In the genomic region with DNA sequence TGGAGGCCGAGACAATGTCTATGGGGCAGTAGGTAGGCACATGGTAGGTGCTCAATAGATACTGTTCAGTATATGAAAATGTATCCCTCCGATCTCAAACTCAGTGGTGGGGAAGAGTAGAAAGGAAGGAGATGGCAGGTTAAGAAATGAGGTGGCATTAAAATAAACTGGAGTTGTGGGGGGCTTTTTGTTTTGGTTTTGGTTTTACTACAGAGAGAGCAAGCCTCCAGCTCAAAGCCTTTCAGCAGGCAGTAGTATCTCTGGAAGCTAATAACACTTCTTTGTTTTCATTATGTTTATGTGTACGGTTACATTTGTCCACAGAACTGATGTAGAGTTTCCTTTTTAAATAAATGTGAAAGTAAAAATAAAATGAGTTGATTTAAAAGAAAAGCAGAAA, we compare ENCODE assay signal across 23 cellular contexts. TPM values are rescaled to one million over a fixed set of nuclear protein-coding genes. Genes with fewer than 3 reads are reported as not detected.
DNase-seq lines count a peak whose midpoint lies in the region; ATAC-seq and TF ChIP-seq lines count a peak whose summit lies in the region.
"Had no signal": no experiment of that assay in that cellular context is flagged by ENCODE, and none has a peak within 500 bp of the region (broad histone marks: within the 10 kb centered on the region; RNA-seq: fewer than 3 reads in every experiment).

No MANE protein-coding gene starts in this region.

- H3K27ac Mint-ChIP-seq in activated naive CD8-positive, alpha-beta T cell treated with anti-CD3 and anti-CD28 coated beads, Interleukin-2, amount 10 ng/mL, durations not matched to agents 7 days and 5 days = peak overlapping the region; percentile 67
- no peak overlapping the region for H3K27ac Mint-ChIP-seq in CD4-positive, alpha-beta T cell
- H3K27ac Mint-ChIP-seq: activated T-helper 1 cell treated with anti-CD3 and anti-CD28 coated beads, Interleukin-12 subunit alpha, Interleukin-12 subunit beta, Interleukin-2, Interleukin-4 antibody, amounts not matched to agents 30 ng/mL and 10 ng/mL and 1 ng/mL, durations not matched to agents 14 hours and 24 hours and 36 hours; mesothelial cell of epicardium; neural progenitor cell; stimulated activated naive B cell treated with anti-CD40 and anti-IgM and Interleukin-4, amounts not matched to agents 10 μg/mL and 1 μg/mL and 100 μg/mL, for 72 hours had no signal

- no peaks in the 10 kb centered on the region for H3K27me3 ChIP-seq in A673 (replicated peaks; ENCODE audit: insufficient read depth, low read depth, low read length, poor library complexity)
- H3K27me3 ChIP-seq in gastroesophageal sphincter = no peaks in the 10 kb centered on the region
- H3K27me3 ChIP-seq in CD4-positive, alpha-beta T cell (ENCODE audit: control insufficient read depth, insufficient read depth, low read length) = no peaks in the 10 kb centered on the region
- H3K27me3 ChIP-seq in stomach = no peaks in the 10 kb centered on the region
- H3K27me3 ChIP-seq: neural progenitor cell, Peyer's patch, SJCRH30, tibial artery had no signal

- TF ChIP-seq POLR2A in gastroesophageal sphincter (IDR thresholded peaks at IDR 0.05) = no peak
- no peak for TF ChIP-seq POLR2A in stomach (IDR thresholded peaks at IDR 0.05)

- H3K27ac ChIP-seq in A673 (ENCODE audit: low read depth, low read length, poor library complexity, severe bottlenecking) (peak overlapping the region; percentile 8), gastroesophageal sphincter (no peak overlapping the region), stomach (no peak overlapping the region)
- no peak overlapping the region for H3K27ac ChIP-seq in CD4-positive, alpha-beta T cell (ENCODE audit: low read depth, low read length)
- H3K27ac ChIP-seq: C4-2B, neural progenitor cell, Peyer's patch, SJCRH30, tibial artery had no signal

- POLR2A ChIA-PET in A673 (lab: Charles Lee; ENCODE audit: low non-redundant PET) = no interaction called here
- POLR2A ChIA-PET in activated naive CD8-positive, alpha-beta T cell treated with anti-CD3 and anti-CD28 coated beads, Interleukin-2, amount 10 ng/mL, durations not matched to agents 7 days and 5 days (lab: Charles Lee) = no interaction called here
- POLR2A ChIA-PET in CD4-positive, alpha-beta T cell (lab: Charles Lee) = interaction anchor here (3.5 kb wide), 1 partner anchor 9 kb away, joined by 14 read pairs; the partner anchor contains the start of genes FAM114A2 and MFAP3

- intact Hi-C loops in A673 (cut with micrococcal nuclease; ENCODE audit: unreplicated experiment) (no loop called here), stomach (cut with DNase I; ENCODE audit: low total_unique reads) (no loop called here)
- intact Hi-C loops in CD4-positive, alpha-beta T cell (cut with DNase I, micrococcal nuclease) = no loop called here

- H3K36me3 ChIP-seq in A673 (ENCODE audit: insufficient read depth, low read length, poor library complexity, severe bottlenecking) = no peaks in the 10 kb centered on the region
- H3K36me3 ChIP-seq in gastroesophageal sphincter = peaks cover 0 to 31% of the 10 kb centered on the region in 2 donors
- H3K36me3 ChIP-seq in stomach = peaks cover 0 to 34% (median 29%) of the 10 kb centered on the region in 4 donors
- H3K36me3 ChIP-seq: neural progenitor cell had no signal

- H3K9me3 ChIP-seq in A673 (ENCODE audit: low read depth, low read length, poor library complexity, severe bottlenecking) = no peaks in the 10 kb centered on the region
- H3K9me3 ChIP-seq in gastroesophageal sphincter = no peaks in the 10 kb centered on the region
- H3K9me3 ChIP-seq in CD4-positive, alpha-beta T cell (ENCODE audit: control insufficient read depth, low read length) = no peaks in the 10 kb centered on the region
- no peaks in the 10 kb centered on the region for H3K9me3 ChIP-seq in stomach
- H3K9me3 ChIP-seq: Peyer's patch, SJCRH30, tibial artery had no signal

- DNase-seq in A673 (ENCODE audit: low spot score) (no peak), stomach (no peak)
- DNase-seq in activated naive CD8-positive, alpha-beta T cell treated with anti-CD3 and anti-CD28 coated beads, Interleukin-2, amount 10 ng/mL, durations not matched to agents 7 days and 5 days = no peak
- no peak for DNase-seq in CD4-positive, alpha-beta T cell
- DNase-seq: activated CD4-positive, alpha-beta T cell treated with anti-CD3 and anti-CD28 coated beads, Interleukin-2, amount 50 U/mL, for 1 hour; DMS53; left cardiac atrium; NCI-H1092; NCI-H2081 treated with DMSO at 0.1 percent for 48 hours; NK-92 treated with Interleukin-12 subunit alpha and Interleukin-12 subunit beta, amount 100 ng/mL, for 24 hours; Peyer's patch; SJCRH30; stimulated activated naive B cell treated with anti-CD40 and anti-IgM and Interleukin-4, amounts not matched to agents 10 μg/mL and 1 μg/mL and 100 μg/mL, for 72 hours; tibial artery had no signal

- no TSS peak for BruUV-seq in A673 (replicated peaks; lab: Mats Ljungman, UMichigan)

- no peaks in the 10 kb centered on the region for H3K9me3 Mint-ChIP-seq in activated naive CD8-positive, alpha-beta T cell treated with anti-CD3 and anti-CD28 coated beads, Interleukin-2, amount 10 ng/mL, durations not matched to agents 7 days and 5 days
- H3K9me3 Mint-ChIP-seq in CD4-positive, alpha-beta T cell = no peaks in the 10 kb centered on the region
- H3K9me3 Mint-ChIP-seq: activated T-helper 1 cell treated with anti-CD3 and anti-CD28 coated beads, Interleukin-12 subunit alpha, Interleukin-12 subunit beta, Interleukin-2, Interleukin-4 antibody, amounts not matched to agents 30 ng/mL and 10 ng/mL and 1 ng/mL, durations not matched to agents 14 hours and 24 hours and 36 hours; brain; mesothelial cell of epicardium; neural progenitor cell; stimulated activated naive B cell treated with anti-CD40 and anti-IgM and Interleukin-4, amounts not matched to agents 10 μg/mL and 1 μg/mL and 100 μg/mL, for 72 hours had no signal

- no peak overlapping the region for H3K4me3 ChIP-seq in A673 (ENCODE audit: low read depth, low read length, poor library complexity, severe bottlenecking)
- no peak overlapping the region for H3K4me3 ChIP-seq in gastroesophageal sphincter
- no peak overlapping the region for H3K4me3 ChIP-seq in stomach
- H3K4me3 ChIP-seq: neural progenitor cell, Peyer's patch, SJCRH30, tibial artery had no signal

- H3K4me1 ChIP-seq in A673 (ENCODE audit: insufficient read depth, low read length, poor library complexity, severe bottlenecking) (peaks cover 34% of the 10 kb centered on the region), gastroesophageal sphincter (peaks cover 0 to 47% (median 3%) of the 10 kb centered on the region in 3 donors), stomach (peaks cover 8 to 42% (median 18%) of the 10 kb centered on the region in 4 donors)
- H3K4me1 ChIP-seq: neural progenitor cell, SJCRH30 had no signal

- H3K36me3 Mint-ChIP-seq in activated naive CD8-positive, alpha-beta T cell treated with anti-CD3 and anti-CD28 coated beads, Interleukin-2, amount 10 ng/mL, durations not matched to agents 7 days and 5 days = peaks cover 24% of the 10 kb centered on the region
- peaks cover 70% of the 10 kb centered on the region for H3K36me3 Mint-ChIP-seq in CD4-positive, alpha-beta T cell (ENCODE audit: low read depth)

- no peak for TF ChIP-seq CTCF in A673 (conservative IDR thresholded peaks at IDR 0.05; ENCODE audit: low read depth, low read length)
- TF ChIP-seq CTCF in gastroesophageal sphincter (IDR thresholded peaks at IDR 0.05) = no peak
- TF ChIP-seq CTCF in CD4-positive, alpha-beta T cell (IDR thresholded peaks at IDR 0.05) = no peak
- TF ChIP-seq CTCF in stomach (IDR thresholded peaks at IDR 0.05) = no peak

- ATAC-seq in GM18511 (IDR thresholded peaks at IDR 0.05; ENCODE audit: unreplicated experiment) (peak; percentile 51), HG02885 (IDR thresholded peaks at IDR 0.05; ENCODE audit: poor library complexity, unreplicated experiment) (peak; percentile 69), gastroesophageal sphincter (no peak)
- ATAC-seq in activated naive CD8-positive, alpha-beta T cell treated with anti-CD3 and anti-CD28 coated beads, Interleukin-2, amount 10 ng/mL, durations not matched to agents 7 days and 5 days (ENCODE audit: low read depth) = peak; percentile 14
- no peak for ATAC-seq in CD4-positive, alpha-beta T cell (ENCODE audit: poor library complexity)
- no peak for ATAC-seq in activated CD4-positive, CD25-positive, alpha-beta regulatory T cell treated with anti-CD3 and anti-CD28 coated beads, Interleukin-2, amount 50 U/mL, for 24 hours
- ATAC-seq: left cardiac atrium; stimulated activated naive B cell treated with anti-CD40 and anti-IgM and Interleukin-4, amounts not matched to agents 10 μg/mL and 1 μg/mL and 100 μg/mL, for 72 hours had no signal

- peak overlapping the region; percentile 22 for H3K4me3 Mint-ChIP-seq in activated naive CD8-positive, alpha-beta T cell treated with anti-CD3 and anti-CD28 coated beads, Interleukin-2, amount 10 ng/mL, durations not matched to agents 7 days and 5 days
- H3K4me3 Mint-ChIP-seq in CD4-positive, alpha-beta T cell = no peak overlapping the region
- H3K4me3 Mint-ChIP-seq: activated T-helper 1 cell treated with anti-CD3 and anti-CD28 coated beads, Interleukin-12 subunit alpha, Interleukin-12 subunit beta, Interleukin-2, Interleukin-4 antibody, amounts not matched to agents 30 ng/mL and 10 ng/mL and 1 ng/mL, durations not matched to agents 14 hours and 24 hours and 36 hours; brain; mesothelial cell of epicardium; neural progenitor cell; stimulated activated naive B cell treated with anti-CD40 and anti-IgM and Interleukin-4, amounts not matched to agents 10 μg/mL and 1 μg/mL and 100 μg/mL, for 72 hours had no signal

- H3K27me3 Mint-ChIP-seq in activated naive CD8-positive, alpha-beta T cell treated with anti-CD3 and anti-CD28 coated beads, Interleukin-2, amount 10 ng/mL, durations not matched to agents 7 days and 5 days = no peaks in the 10 kb centered on the region
- no peaks in the 10 kb centered on the region for H3K27me3 Mint-ChIP-seq in CD4-positive, alpha-beta T cell
- H3K27me3 Mint-ChIP-seq: brain; stimulated activated naive B cell treated with anti-CD40 and anti-IgM and Interleukin-4, amounts not matched to agents 10 μg/mL and 1 μg/mL and 100 μg/mL, for 72 hours had no signal

- TF ChIP-seq EP300 in gastroesophageal sphincter (IDR thresholded peaks at IDR 0.05) (no peak), stomach (IDR thresholded peaks at IDR 0.05) (no peak)

- CTCF ChIA-PET in A673 (lab: Charles Lee) = no interaction called here
- CTCF ChIA-PET in CD4-positive, alpha-beta T cell (lab: Charles Lee) = interaction anchor here (1.9 kb wide), 1 partner anchor 25 kb away, joined by 5 read pairs; no protein-coding TSS in a partner anchor

- 87 to 92% methylated on average over 3 of the region's 3 CpGs for WGBS in gastroesophageal sphincter (ENCODE audit: low coverage in 1 of 2), 2 donors
- 80 to 87% (median 86%) methylated on average over 3 of the region's 3 CpGs for WGBS in stomach, 5 donors

- H3K4me1 Mint-ChIP-seq in activated naive CD8-positive, alpha-beta T cell treated with anti-CD3 and anti-CD28 coated beads, Interleukin-2, amount 10 ng/mL, durations not matched to agents 7 days and 5 days = peaks cover 25% of the 10 kb centered on the region
- peaks cover 75% of the 10 kb centered on the region for H3K4me1 Mint-ChIP-seq in CD4-positive, alpha-beta T cell (ENCODE audit: low read depth)
- H3K4me1 Mint-ChIP-seq: mesothelial cell of epicardium, neural progenitor cell had no signal

RNA-seq across cellular contexts. Expression of gene MFAP3, which starts 8.6 kb away (rescaled TPM):
- total RNA-seq in A673 (2021) (21.4 and 25.8 TPM in 2 replicates), gastroesophageal sphincter (10 to 100 TPM; 25.7 to 36.9 (median 27.0) TPM), stomach (10 to 100 TPM in 3 of 5 donors, under 1 TPM in 2; 0.29 to 70.7 (median 22.7) TPM)
- total RNA-seq in activated naive CD8-positive, alpha-beta T cell treated with anti-CD3 and anti-CD28 coated beads, Interleukin-2, amount 10 ng/mL, durations not matched to agents 7 days and 5 days = 10 to 100 TPM; 26.0 to 26.1 TPM
- total RNA-seq in CD4-positive, alpha-beta T cell = 10 to 100 TPM; 14.9 to 17.7 TPM
- polyA plus RNA-seq in stomach = 1 to 10 TPM; 1.4 to 6.9 (median 4.2) TPM

RNA-seq across cellular contexts. Expression of gene FAM114A2, which starts 8.6 kb away (rescaled TPM):
- total RNA-seq in A673 (2021) (19.3 and 23.5 TPM in 2 replicates), gastroesophageal sphincter (10 to 100 TPM; 16.2 to 17.9 (median 17.6) TPM), stomach (10 to 100 TPM in 3 of 5 donors, 1 to 10 TPM in 2; 4.9 to 25.9 (median 21.7) TPM)
- 10 to 100 TPM; 25.8 to 28.6 TPM for total RNA-seq in activated naive CD8-positive, alpha-beta T cell treated with anti-CD3 and anti-CD28 coated beads, Interleukin-2, amount 10 ng/mL, durations not matched to agents 7 days and 5 days
- 10 to 100 TPM; 21.9 to 23.3 TPM for total RNA-seq in CD4-positive, alpha-beta T cell
- 10 to 100 TPM in 2 of 3 donors, 1 to 10 TPM in 1; 5.4 to 12.4 (median 10.1) TPM for polyA plus RNA-seq in stomach

Comparison
In these comparisons a context has a peak if more than half of its experiments do, and no peak if none do; other contexts are left out.
1. ATAC-seq: peak in GM18511 (single experiment), HG02885 (single experiment) and activated naive CD8-positive, alpha-beta T cell treated with anti-CD3 and anti-CD28 coated beads, Interleukin-2, amount 10 ng/mL, durations not matched to agents 7 days and 5 days (single experiment); none in gastroesophageal sphincter (single experiment), CD4-positive, alpha-beta T cell (single experiment) and activated CD4-positive, CD25-positive, alpha-beta regulatory T cell treated with anti-CD3 and anti-CD28 coated beads, Interleukin-2, amount 50 U/mL, for 24 hours (0 of 2).